In the genomic region with DNA sequence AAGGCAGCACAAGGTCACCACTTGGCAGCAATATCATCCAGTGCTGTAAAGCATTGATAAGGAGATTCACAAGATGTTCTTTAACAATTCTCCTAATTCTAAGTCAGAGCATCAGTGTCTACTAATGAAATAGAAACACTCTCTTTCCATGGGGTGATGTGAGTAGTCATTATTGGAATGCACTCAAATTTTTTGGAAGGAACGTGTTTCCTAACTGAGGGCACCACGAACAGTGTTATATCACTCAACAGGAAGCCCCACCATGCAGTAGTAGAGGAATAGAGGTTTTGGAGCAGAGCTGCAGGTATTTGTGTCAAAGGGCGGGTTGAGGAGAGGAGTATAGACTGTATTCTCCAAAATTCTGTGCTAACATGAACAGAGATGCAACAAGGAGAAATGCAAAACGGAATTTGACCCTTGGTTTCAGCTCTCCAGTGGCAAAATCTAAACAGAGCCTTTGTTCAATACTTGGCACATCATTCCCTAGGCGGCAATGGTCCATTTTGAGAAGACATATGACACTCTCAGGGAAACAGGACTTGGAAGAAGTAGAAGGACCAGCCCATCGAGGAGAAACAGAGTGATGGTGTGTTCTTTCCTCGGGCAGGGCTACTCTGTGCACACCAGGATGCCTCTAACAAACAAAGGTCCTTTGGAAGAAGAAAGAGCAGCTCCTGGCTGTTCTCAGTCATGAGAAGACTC, we compare ENCODE assay signal across 20 cellular contexts.
DNase-seq lines count a peak whose midpoint lies in the region; ATAC-seq and TF ChIP-seq lines count a peak whose summit lies in the region.
"Had no signal": no experiment of that assay in that cellular context is flagged by ENCODE, and none has a peak within 500 bp of the region (broad histone marks: within the 10 kb centered on the region; RNA-seq: fewer than 3 reads in every experiment).

No MANE protein-coding gene starts in this region.

- TF ChIP-seq CTCF in foreskin fibroblast (IDR thresholded peaks at IDR 0.05; ENCODE audit: low read depth, low read length) (no peak), heart right ventricle (IDR thresholded peaks at IDR 0.05) (no peak), glutamatergic neuron (IDR thresholded peaks at IDR 0.05; ENCODE audit: partially characterized antibody, unreplicated experiment) (no peak), progenitor cell of endocrine pancreas (IDR thresholded peaks at IDR 0.05; ENCODE audit: unreplicated experiment) (no peak)

- no peak overlapping the region for H3K27ac ChIP-seq in heart right ventricle
- H3K27ac ChIP-seq: gastrocnemius medialis, SJCRH30, upper lobe of right lung had no signal

- H3K9me3 ChIP-seq in heart right ventricle, result no peaks in the 10 kb centered on the region
- H3K9me3 ChIP-seq: gastrocnemius medialis, SJCRH30, upper lobe of right lung had no signal

- H3K27me3 Mint-ChIP-seq in glutamatergic neuron (ENCODE audit: unreplicated experiment), result peaks cover 4% of the 10 kb centered on the region
- H3K27me3 Mint-ChIP-seq in progenitor cell of endocrine pancreas, result no peaks in the 10 kb centered on the region

- H3K4me3 Mint-ChIP-seq in glutamatergic neuron (ENCODE audit: unreplicated experiment), result no peak overlapping the region
- no peak overlapping the region for H3K4me3 Mint-ChIP-seq in progenitor cell of endocrine pancreas (ENCODE audit: low read depth)
- H3K4me3 Mint-ChIP-seq: activated T-helper 1 cell treated with anti-CD3 and anti-CD28 coated beads, Interleukin-12 subunit alpha, Interleukin-12 subunit beta, Interleukin-2, Interleukin-4 antibody, amounts not matched to agents 30 ng/mL and 10 ng/mL and 1 ng/mL, durations not matched to agents 14 hours and 24 hours and 36 hours; endodermal cell; natural killer cell; stimulated activated naive B cell treated with anti-CD40 and anti-IgM and Interleukin-4, amounts not matched to agents 10 μg/mL and 1 μg/mL and 100 μg/mL, for 72 hours had no signal

- intact Hi-C loops in heart right ventricle (cut with DNase I), result no loop called here

- no peaks in the 10 kb centered on the region for H3K4me1 ChIP-seq in heart right ventricle
- H3K4me1 ChIP-seq: gastrocnemius medialis, SJCRH30, upper lobe of right lung had no signal

- H3K4me3 ChIP-seq in foreskin fibroblast (ENCODE audit: low read depth in 1 of 2, low read length in 2 of 2), result no peak overlapping the region
- H3K4me3 ChIP-seq in heart right ventricle, result no peak overlapping the region
- H3K4me3 ChIP-seq: gastrocnemius medialis, SJCRH30, upper lobe of right lung had no signal

- peak; percentile 77 for DNase-seq in Ammon's horn (ENCODE audit: low spot score)
- peak; percentile 98 for DNase-seq in SK-MEL-5 (ENCODE audit: low read depth, low spot score)
- peak; percentile 20 to 40 for DNase-seq in foreskin fibroblast
- DNase-seq in nucleus accumbens (lab: John Stamatoyannopoulos, UW), result peak in 45 of 56 donors; percentile 4 to 74 (median 39)
- no peak for DNase-seq in heart right ventricle
- DNase-seq in glutamatergic neuron, result no peak
- DNase-seq in progenitor cell of endocrine pancreas (ENCODE audit: low spot score, unreplicated experiment), result no peak
- DNase-seq: cerebellar nuclear complex; COR-L47; endodermal cell; gastrocnemius medialis; natural killer cell; NCI-H187 treated with DMSO at 0.1 percent for 48 hours; NCI-H510A treated with DMSO at 0.1 percent for 48 hours; SJCRH30; stimulated activated naive B cell treated with anti-CD40 and anti-IgM and Interleukin-4, amounts not matched to agents 10 μg/mL and 1 μg/mL and 100 μg/mL, for 72 hours; upper lobe of right lung had no signal

- no peak overlapping the region for H3K27ac Mint-ChIP-seq in glutamatergic neuron (ENCODE audit: unreplicated experiment)
- H3K27ac Mint-ChIP-seq in progenitor cell of endocrine pancreas, result no peak overlapping the region
- H3K27ac Mint-ChIP-seq: activated T-helper 1 cell treated with anti-CD3 and anti-CD28 coated beads, Interleukin-12 subunit alpha, Interleukin-12 subunit beta, Interleukin-2, Interleukin-4 antibody, amounts not matched to agents 30 ng/mL and 10 ng/mL and 1 ng/mL, durations not matched to agents 14 hours and 24 hours and 36 hours; endodermal cell; natural killer cell; stimulated activated naive B cell treated with anti-CD40 and anti-IgM and Interleukin-4, amounts not matched to agents 10 μg/mL and 1 μg/mL and 100 μg/mL, for 72 hours had no signal

- peaks cover 3% of the 10 kb centered on the region for H3K9me3 Mint-ChIP-seq in glutamatergic neuron (ENCODE audit: unreplicated experiment)
- peaks cover 6% of the 10 kb centered on the region for H3K9me3 Mint-ChIP-seq in progenitor cell of endocrine pancreas (ENCODE audit: low read depth)
- H3K9me3 Mint-ChIP-seq: activated T-helper 1 cell treated with anti-CD3 and anti-CD28 coated beads, Interleukin-12 subunit alpha, Interleukin-12 subunit beta, Interleukin-2, Interleukin-4 antibody, amounts not matched to agents 30 ng/mL and 10 ng/mL and 1 ng/mL, durations not matched to agents 14 hours and 24 hours and 36 hours had no signal

- H3K4me1 Mint-ChIP-seq in glutamatergic neuron (ENCODE audit: low read depth, unreplicated experiment) (peaks cover 1% of the 10 kb centered on the region), progenitor cell of endocrine pancreas (ENCODE audit: low read depth) (no peaks in the 10 kb centered on the region)
- H3K4me1 Mint-ChIP-seq: endodermal cell; natural killer cell; stimulated activated naive B cell treated with anti-CD40 and anti-IgM and Interleukin-4, amounts not matched to agents 10 μg/mL and 1 μg/mL and 100 μg/mL, for 72 hours had no signal

- H3K36me3 Mint-ChIP-seq in glutamatergic neuron (ENCODE audit: unreplicated experiment) (peaks cover 10% of the 10 kb centered on the region), progenitor cell of endocrine pancreas (ENCODE audit: insufficient read depth) (no peaks in the 10 kb centered on the region)
- H3K36me3 Mint-ChIP-seq: natural killer cell; stimulated activated naive B cell treated with anti-CD40 and anti-IgM and Interleukin-4, amounts not matched to agents 10 μg/mL and 1 μg/mL and 100 μg/mL, for 72 hours had no signal

- H3K36me3 ChIP-seq in heart right ventricle, result no peaks in the 10 kb centered on the region
- H3K36me3 ChIP-seq: gastrocnemius medialis, SJCRH30, upper lobe of right lung had no signal

- no peak for ATAC-seq in HG02763 (IDR thresholded peaks at IDR 0.05; ENCODE audit: unreplicated experiment)
- ATAC-seq in heart right ventricle, result no peak
- ATAC-seq: activated CD4-positive, CD25-positive, alpha-beta regulatory T cell treated with anti-CD3 and anti-CD28 coated beads, Interleukin-2, amount 50 U/mL, for 24 hours; gastrocnemius medialis; natural killer cell; stimulated activated naive B cell treated with anti-CD40 and anti-IgM and Interleukin-4, amounts not matched to agents 10 μg/mL and 1 μg/mL and 100 μg/mL, for 72 hours; upper lobe of right lung had no signal

- in situ Hi-C loops in SK-MEL-5 (cut with HindIII; ENCODE audit: low pct_unique_long_range_greater_than_20kb, low sequenced_read_pairs), result no loop called here

- WGBS in heart right ventricle, 2 donors, result 71 to 82% methylated on average over 7 of the region's 7 CpGs

- H3K27me3 ChIP-seq in heart right ventricle, result no peaks in the 10 kb centered on the region
- H3K27me3 ChIP-seq: gastrocnemius medialis, upper lobe of right lung had no signal

Comparison
In these comparisons a context has a peak if more than half of its experiments do, and no peak if none do; other contexts are left out.
1. DNase-seq: peak in Ammon's horn (single experiment), SK-MEL-5 (single experiment), foreskin fibroblast (2 of 2) and nucleus accumbens (45 of 56); none in heart right ventricle (0 of 2), glutamatergic neuron (single experiment) and progenitor cell of endocrine pancreas (single experiment).